In genomic region chr4:22707390-22707789, GRCh38 we compare ENCODE assay signal across 1 cellular context.
TF ChIP-seq lines count a peak whose summit lies in the region.

No MANE protein-coding gene starts in this region.

TF ChIP-seq in GM12878, 131 proteins besides CTCF, POLR2A, EP300 and RAD21 (continued from another document):
- TF ChIP-seq, protein P1, sequence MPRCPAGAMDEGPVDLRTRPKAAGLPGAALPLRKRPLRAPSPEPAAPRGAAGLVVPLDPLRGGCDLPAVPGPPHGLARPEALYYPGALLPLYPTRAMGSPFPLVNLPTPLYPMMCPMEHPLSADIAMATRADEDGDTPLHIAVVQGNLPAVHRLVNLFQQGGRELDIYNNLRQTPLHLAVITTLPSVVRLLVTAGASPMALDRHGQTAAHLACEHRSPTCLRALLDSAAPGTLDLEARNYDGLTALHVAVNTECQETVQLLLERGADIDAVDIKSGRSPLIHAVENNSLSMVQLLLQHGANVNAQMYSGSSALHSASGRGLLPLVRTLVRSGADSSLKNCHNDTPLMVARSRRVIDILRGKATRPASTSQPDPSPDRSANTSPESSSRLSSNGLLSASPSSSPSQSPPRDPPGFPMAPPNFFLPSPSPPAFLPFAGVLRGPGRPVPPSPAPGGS (IDR thresholded peaks at IDR 0.05; ENCODE audit: borderline replicate concordance, insufficient read depth, low read depth, low read length, poor library complexity, severe bottlenecking): no peak
- TF ChIP-seq MTA2 (IDR thresholded peaks at IDR 0.05; ENCODE audit: low read depth) (peak; percentile 58), CREM (IDR thresholded peaks at IDR 0.05; ENCODE audit: low read depth) (no peak), YY1 (IDR thresholded peaks at IDR 0.05; ENCODE audit: low read depth, low read length) (no peak), IKZF1 (conservative IDR thresholded peaks at IDR 0.05) (peak; percentile 73), ZBTB40 (IDR thresholded peaks at IDR 0.05; ENCODE audit: borderline replicate concordance) (no peak), HDAC2 (IDR thresholded peaks at IDR 0.05) (no peak), RBBP5 (conservative IDR thresholded peaks at IDR 0.05) (no peak), MXI1 (IDR thresholded peaks at IDR 0.05; ENCODE audit: low read depth, low read length) (no peak), BHLHE40 (IDR thresholded peaks at IDR 0.05; ENCODE audit: borderline replicate concordance in 1 of 2, low read depth in 2 of 2, low read length in 1 of 2) (no peak), ZNF384 (IDR thresholded peaks at IDR 0.05; ENCODE audit: borderline replicate concordance, low read depth, low read length) (no peak), MYB (IDR thresholded peaks at IDR 0.05; ENCODE audit: borderline replicate concordance, low read depth, low read length) (no peak), RUNX3 (IDR thresholded peaks at IDR 0.05; ENCODE audit: low read length) (no peak), IKZF2 (IDR thresholded peaks at IDR 0.05) (peak; percentile 44 to 69; a peak in 3 of 4 replicates), RELB (IDR thresholded peaks at IDR 0.05; ENCODE audit: low read depth) (peak; percentile 61; the same call in 1 of the 2 replicates), NKRF (conservative IDR thresholded peaks at IDR 0.05) (no peak), EZH2 (IDR thresholded peaks at IDR 0.05; ENCODE audit: borderline replicate concordance, control insufficient read depth, low read depth, low read length) (no peak), GABPA (IDR thresholded peaks at IDR 0.05; ENCODE audit: low read depth) (no peak)
- TF ChIP-seq, protein P2, sequence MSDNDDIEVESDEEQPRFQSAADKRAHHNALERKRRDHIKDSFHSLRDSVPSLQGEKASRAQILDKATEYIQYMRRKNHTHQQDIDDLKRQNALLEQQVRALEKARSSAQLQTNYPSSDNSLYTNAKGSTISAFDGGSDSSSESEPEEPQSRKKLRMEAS (IDR thresholded peaks at IDR 0.05; ENCODE audit: low read depth, low read length): no peak
